1 cellular context compared by ENCODE assay signal in the genomic region with DNA sequence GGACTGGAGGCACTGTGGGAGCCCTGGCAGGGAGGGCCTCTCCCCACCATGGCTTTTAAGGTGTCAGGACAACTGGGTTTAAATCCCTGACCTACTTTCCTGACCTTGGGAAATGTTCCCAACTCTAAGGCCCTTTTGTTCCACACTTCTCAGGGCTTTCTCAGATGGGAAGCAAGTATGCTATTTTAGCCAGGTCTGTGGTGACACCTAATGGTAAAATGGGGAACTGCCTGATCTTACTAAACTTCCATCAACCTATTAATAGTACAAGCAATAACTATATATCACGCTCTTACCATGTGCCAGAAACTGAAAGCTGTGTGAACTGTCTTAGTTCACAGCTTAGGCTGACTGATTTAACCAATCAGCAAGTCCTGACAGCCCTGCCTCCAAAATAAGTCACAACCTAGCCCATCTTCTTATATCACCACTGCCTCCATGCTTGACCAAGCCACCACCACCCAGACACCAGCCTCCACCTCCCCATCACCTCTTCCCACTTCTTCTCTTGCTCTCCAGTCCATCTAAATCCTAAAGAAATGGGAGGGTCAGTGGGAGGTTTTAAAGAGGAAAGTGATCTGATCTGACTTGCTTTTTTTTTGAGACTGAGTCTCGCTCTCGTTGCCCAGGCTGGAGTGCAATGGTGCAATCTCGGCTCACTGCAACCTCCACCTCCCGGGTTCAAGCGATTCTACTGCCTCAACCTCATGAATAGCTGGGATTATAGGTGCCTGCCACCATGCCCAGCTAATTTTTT.
TF ChIP-seq lines count a peak whose summit lies in the region.

No MANE protein-coding gene starts in this region.

TF ChIP-seq in GM12878, 131 proteins besides CTCF, POLR2A, EP300 and RAD21 (continued from another document and continues in another):
- TF ChIP-seq BACH1 (IDR thresholded peaks at IDR 0.05; ENCODE audit: borderline replicate concordance) = peak; percentile 92
- TF ChIP-seq ZBTB11 (CRISPR knock-in tag; IDR thresholded peaks at IDR 0.05) = no peak
- no peak for TF ChIP-seq NFXL1 (IDR thresholded peaks at IDR 0.05; ENCODE audit: borderline replicate concordance)
- TF ChIP-seq YY1 (IDR thresholded peaks at IDR 0.05; ENCODE audit: low read depth, low read length) = 0 out of 2 replicates have a peak, but pooled peaks have one; percentile 20
- peak; percentile 97 for TF ChIP-seq MEF2A (IDR thresholded peaks at IDR 0.05; ENCODE audit: insufficient read depth, low read depth, low read length)
- no peak for TF ChIP-seq ZZZ3 (IDR thresholded peaks at IDR 0.05; ENCODE audit: control insufficient read depth, insufficient read length, low read depth)
- peak; percentile 49 to 53; a peak in 3 of 4 replicates for TF ChIP-seq IKZF2 (IDR thresholded peaks at IDR 0.05)
- TF ChIP-seq HDAC6 (IDR thresholded peaks at IDR 0.05; ENCODE audit: unreplicated experiment) = no peak
- TF ChIP-seq, protein P1, sequence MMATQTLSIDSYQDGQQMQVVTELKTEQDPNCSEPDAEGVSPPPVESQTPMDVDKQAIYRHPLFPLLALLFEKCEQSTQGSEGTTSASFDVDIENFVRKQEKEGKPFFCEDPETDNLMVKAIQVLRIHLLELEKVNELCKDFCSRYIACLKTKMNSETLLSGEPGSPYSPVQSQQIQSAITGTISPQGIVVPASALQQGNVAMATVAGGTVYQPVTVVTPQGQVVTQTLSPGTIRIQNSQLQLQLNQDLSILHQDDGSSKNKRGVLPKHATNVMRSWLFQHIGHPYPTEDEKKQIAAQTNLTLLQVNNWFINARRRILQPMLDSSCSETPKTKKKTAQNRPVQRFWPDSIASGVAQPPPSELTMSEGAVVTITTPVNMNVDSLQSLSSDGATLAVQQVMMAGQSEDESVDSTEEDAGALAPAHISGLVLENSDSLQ (IDR thresholded peaks at IDR 0.05) = peak; percentile 83
- 0 out of 2 replicates have a peak, but pooled peaks have one; percentile 34 for TF ChIP-seq DPF2 (IDR thresholded peaks at IDR 0.05)
- peak; percentile 58 for TF ChIP-seq SKIL (IDR thresholded peaks at IDR 0.05; ENCODE audit: low read depth, poor library complexity, severe bottlenecking)
- peak; percentile 49; the same call in 1 of the 2 replicates for TF ChIP-seq ATF7 (IDR thresholded peaks at IDR 0.05; ENCODE audit: low read depth)
- TF ChIP-seq ZNF622 (IDR thresholded peaks at IDR 0.05) = no peak
- TF ChIP-seq RELA (IDR thresholded peaks at IDR 0.05; ENCODE audit: borderline replicate concordance, partially characterized antibody) = no peak
- TF ChIP-seq, protein P2, sequence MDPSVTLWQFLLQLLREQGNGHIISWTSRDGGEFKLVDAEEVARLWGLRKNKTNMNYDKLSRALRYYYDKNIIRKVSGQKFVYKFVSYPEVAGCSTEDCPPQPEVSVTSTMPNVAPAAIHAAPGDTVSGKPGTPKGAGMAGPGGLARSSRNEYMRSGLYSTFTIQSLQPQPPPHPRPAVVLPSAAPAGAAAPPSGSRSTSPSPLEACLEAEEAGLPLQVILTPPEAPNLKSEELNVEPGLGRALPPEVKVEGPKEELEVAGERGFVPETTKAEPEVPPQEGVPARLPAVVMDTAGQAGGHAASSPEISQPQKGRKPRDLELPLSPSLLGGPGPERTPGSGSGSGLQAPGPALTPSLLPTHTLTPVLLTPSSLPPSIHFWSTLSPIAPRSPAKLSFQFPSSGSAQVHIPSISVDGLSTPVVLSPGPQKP (IDR thresholded peaks at IDR 0.05; ENCODE audit: low read depth, low read length) = no peak
- TF ChIP-seq, protein P3, sequence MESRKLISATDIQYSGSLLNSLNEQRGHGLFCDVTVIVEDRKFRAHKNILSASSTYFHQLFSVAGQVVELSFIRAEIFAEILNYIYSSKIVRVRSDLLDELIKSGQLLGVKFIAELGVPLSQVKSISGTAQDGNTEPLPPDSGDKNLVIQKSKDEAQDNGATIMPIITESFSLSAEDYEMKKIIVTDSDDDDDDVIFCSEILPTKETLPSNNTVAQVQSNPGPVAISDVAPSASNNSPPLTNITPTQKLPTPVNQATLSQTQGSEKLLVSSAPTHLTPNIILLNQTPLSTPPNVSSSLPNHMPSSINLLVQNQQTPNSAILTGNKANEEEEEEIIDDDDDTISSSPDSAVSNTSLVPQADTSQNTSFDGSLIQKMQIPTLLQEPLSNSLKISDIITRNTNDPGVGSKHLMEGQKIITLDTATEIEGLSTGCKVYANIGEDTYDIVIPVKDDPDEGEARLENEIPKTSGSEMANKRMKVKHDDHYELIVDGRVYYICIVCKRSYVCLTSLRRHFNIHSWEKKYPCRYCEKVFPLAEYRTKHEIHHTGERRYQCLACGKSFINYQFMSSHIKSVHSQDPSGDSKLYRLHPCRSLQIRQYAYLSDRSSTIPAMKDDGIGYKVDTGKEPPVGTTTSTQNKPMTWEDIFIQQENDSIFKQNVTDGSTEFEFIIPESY (IDR thresholded peaks at IDR 0.05) = no peak
- no peak for TF ChIP-seq SUZ12 (IDR thresholded peaks at IDR 0.05; ENCODE audit: unreplicated experiment)
- TF ChIP-seq SP1 (IDR thresholded peaks at IDR 0.05; ENCODE audit: low read depth, low read length) = no peak
- TF ChIP-seq ATF3 (IDR thresholded peaks at IDR 0.05; ENCODE audit: borderline replicate concordance, extremely low read depth, low read depth, low read length) = no peak
- TF ChIP-seq RUNX3 (IDR thresholded peaks at IDR 0.05; ENCODE audit: low read length) = peak; percentile 34
- no peak for TF ChIP-seq CHD4 (IDR thresholded peaks at IDR 0.05)
- TF ChIP-seq, protein P4, sequence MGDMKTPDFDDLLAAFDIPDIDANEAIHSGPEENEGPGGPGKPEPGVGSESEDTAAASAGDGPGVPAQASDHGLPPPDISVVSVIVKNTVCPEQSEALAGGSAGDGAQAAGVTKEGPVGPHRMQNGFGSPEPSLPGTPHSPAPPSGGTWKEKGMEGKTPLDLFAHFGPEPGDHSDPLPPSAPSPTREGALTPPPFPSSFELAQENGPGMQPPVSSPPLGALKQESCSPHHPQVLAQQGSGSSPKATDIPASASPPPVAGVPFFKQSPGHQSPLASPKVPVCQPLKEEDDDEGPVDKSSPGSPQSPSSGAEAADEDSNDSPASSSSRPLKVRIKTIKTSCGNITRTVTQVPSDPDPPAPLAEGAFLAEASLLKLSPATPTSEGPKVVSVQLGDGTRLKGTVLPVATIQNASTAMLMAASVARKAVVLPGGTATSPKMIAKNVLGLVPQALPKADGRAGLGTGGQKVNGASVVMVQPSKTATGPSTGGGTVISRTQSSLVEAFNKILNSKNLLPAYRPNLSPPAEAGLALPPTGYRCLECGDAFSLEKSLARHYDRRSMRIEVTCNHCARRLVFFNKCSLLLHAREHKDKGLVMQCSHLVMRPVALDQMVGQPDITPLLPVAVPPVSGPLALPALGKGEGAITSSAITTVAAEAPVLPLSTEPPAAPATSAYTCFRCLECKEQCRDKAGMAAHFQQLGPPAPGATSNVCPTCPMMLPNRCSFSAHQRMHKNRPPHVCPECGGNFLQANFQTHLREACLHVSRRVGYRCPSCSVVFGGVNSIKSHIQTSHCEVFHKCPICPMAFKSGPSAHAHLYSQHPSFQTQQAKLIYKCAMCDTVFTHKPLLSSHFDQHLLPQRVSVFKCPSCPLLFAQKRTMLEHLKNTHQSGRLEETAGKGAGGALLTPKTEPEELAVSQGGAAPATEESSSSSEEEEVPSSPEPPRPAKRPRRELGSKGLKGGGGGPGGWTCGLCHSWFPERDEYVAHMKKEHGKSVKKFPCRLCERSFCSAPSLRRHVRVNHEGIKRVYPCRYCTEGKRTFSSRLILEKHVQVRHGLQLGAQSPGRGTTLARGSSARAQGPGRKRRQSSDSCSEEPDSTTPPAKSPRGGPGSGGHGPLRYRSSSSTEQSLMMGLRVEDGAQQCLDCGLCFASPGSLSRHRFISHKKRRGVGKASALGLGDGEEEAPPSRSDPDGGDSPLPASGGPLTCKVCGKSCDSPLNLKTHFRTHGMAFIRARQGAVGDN (IDR thresholded peaks at IDR 0.05) = peak; percentile 99
- TF ChIP-seq NR2C1 (IDR thresholded peaks at IDR 0.05) = no peak
- TF ChIP-seq ATF2 (IDR thresholded peaks at IDR 0.05; ENCODE audit: low read length) = no peak
- peak; percentile 68 for TF ChIP-seq RAD51 (IDR thresholded peaks at IDR 0.05)
- peak; percentile 87 for TF ChIP-seq MEF2B (IDR thresholded peaks at IDR 0.05; ENCODE audit: partially characterized antibody, poor library complexity, severe bottlenecking)
- TF ChIP-seq CHD1 (IDR thresholded peaks at IDR 0.05; ENCODE audit: low read depth, low read length) = no peak
- TF ChIP-seq, protein P5, sequence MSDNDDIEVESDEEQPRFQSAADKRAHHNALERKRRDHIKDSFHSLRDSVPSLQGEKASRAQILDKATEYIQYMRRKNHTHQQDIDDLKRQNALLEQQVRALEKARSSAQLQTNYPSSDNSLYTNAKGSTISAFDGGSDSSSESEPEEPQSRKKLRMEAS (IDR thresholded peaks at IDR 0.05; ENCODE audit: low read depth, low read length) = peak; percentile 77; the same call in 1 of the 2 replicates
- TF ChIP-seq PAX5 (IDR thresholded peaks at IDR 0.05; ENCODE audit: borderline replicate concordance, low read depth, low read length) = 0 out of 2 replicates have a peak, but pooled peaks have one; percentile 18
- peak; percentile 53; the same call in 1 of the 2 replicates for TF ChIP-seq IRF4 (IDR thresholded peaks at IDR 0.05; ENCODE audit: low read depth, low read length)
- peak; percentile 67 to 72 for TF ChIP-seq BHLHE40 (IDR thresholded peaks at IDR 0.05; ENCODE audit: borderline replicate concordance in 1 of 2, low read depth in 2 of 2, low read length in 1 of 2)
- TF ChIP-seq, protein P6, sequence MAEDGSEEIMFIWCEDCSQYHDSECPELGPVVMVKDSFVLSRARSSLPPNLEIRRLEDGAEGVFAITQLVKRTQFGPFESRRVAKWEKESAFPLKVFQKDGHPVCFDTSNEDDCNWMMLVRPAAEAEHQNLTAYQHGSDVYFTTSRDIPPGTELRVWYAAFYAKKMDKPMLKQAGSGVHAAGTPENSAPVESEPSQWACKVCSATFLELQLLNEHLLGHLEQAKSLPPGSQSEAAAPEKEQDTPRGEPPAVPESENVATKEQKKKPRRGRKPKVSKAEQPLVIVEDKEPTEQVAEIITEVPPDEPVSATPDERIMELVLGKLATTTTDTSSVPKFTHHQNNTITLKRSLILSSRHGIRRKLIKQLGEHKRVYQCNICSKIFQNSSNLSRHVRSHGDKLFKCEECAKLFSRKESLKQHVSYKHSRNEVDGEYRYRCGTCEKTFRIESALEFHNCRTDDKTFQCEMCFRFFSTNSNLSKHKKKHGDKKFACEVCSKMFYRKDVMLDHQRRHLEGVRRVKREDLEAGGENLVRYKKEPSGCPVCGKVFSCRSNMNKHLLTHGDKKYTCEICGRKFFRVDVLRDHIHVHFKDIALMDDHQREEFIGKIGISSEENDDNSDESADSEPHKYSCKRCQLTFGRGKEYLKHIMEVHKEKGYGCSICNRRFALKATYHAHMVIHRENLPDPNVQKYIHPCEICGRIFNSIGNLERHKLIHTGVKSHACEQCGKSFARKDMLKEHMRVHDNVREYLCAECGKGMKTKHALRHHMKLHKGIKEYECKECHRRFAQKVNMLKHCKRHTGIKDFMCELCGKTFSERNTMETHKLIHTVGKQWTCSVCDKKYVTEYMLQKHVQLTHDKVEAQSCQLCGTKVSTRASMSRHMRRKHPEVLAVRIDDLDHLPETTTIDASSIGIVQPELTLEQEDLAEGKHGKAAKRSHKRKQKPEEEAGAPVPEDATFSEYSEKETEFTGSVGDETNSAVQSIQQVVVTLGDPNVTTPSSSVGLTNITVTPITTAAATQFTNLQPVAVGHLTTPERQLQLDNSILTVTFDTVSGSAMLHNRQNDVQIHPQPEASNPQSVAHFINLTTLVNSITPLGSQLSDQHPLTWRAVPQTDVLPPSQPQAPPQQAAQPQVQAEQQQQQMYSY (CRISPR knock-in tag; IDR thresholded peaks at IDR 0.05) = no peak
- TF ChIP-seq SMC3 (IDR thresholded peaks at IDR 0.05; ENCODE audit: borderline replicate concordance, low read length) = peak; percentile 67; the same call in 1 of the 2 replicates
